In genomic region chr6:135128268-135128914, GRCh38 we compare ENCODE assay signal across 8 cellular contexts. TPM values are rescaled to one million over a fixed set of nuclear protein-coding genes. Genes with fewer than 3 reads are reported as not detected.
DNase-seq lines count a peak whose midpoint lies in the region; ATAC-seq lines count a peak whose summit lies in the region.

No MANE protein-coding gene starts in this region.

- no peaks in the 10 kb centered on the region for H3K9me3 ChIP-seq in KOPT-K1 (ENCODE audit: insufficient read depth, low read length, poor library complexity, severe bottlenecking)

- no peaks in the 10 kb centered on the region for H3K36me3 ChIP-seq in KOPT-K1 (ENCODE audit: insufficient read depth, low read length)

- no peak for ATAC-seq in Right ventricle myocardium superior (ENCODE audit: poor library complexity)

- H3K27ac ChIP-seq in KOPT-K1 (ENCODE audit: low read depth, low read length, poor library complexity, severe bottlenecking): peak overlapping the region; percentile 78

- intact Hi-C loops in Right ventricle myocardium superior (cut with DNase I): no loop called here

- DNase-seq in NOMO-1 treated with DMSO at 0.1 percent for 48 hours (lab: John Stamatoyannopoulos, UW; ENCODE audit: unreplicated experiment) (peak; percentile 51), NOMO-1 treated with dmso at 0.1 percent for 144 hours (lab: John Stamatoyannopoulos, UW; ENCODE audit: unreplicated experiment) (no peak), ureter (ENCODE audit: low spot score) (no peak), NCI-H526 treated with DMSO at 0.1 percent for 48 hours (lab: John Stamatoyannopoulos, UW) (no peak), Right ventricle myocardium superior (no peak)
- DNase-seq in activated effector memory CD4-positive, alpha-beta T cell treated with anti-CD3 and anti-CD28 coated beads, Interleukin-2, amount 50 U/mL, for 16 hours: peak; percentile 80
- peak; percentile 11 to 23 for DNase-seq in stimulated activated CD8-positive, alpha-beta memory T cell treated with anti-CD3 and anti-CD28 coated beads, Interleukin-4, amount 100 ng/mL, for 1 hour (ENCODE audit: low read depth in 2 of 2, low spot score in 1 of 2)

RNA-seq across cellular contexts. Expression of gene MYB, which starts 52.7 kb away (rescaled TPM):
- 0.89 TPM for total RNA-seq in ureter
- 0.22 TPM for total RNA-seq in Right ventricle myocardium superior

Comparison
In these comparisons a context has a peak if more than half of its experiments do, and no peak if none do; other contexts are left out.
1. DNase-seq: peak in NOMO-1 treated with DMSO at 0.1 percent for 48 hours (single experiment), activated effector memory CD4-positive, alpha-beta T cell treated with anti-CD3 and anti-CD28 coated beads, Interleukin-2, amount 50 U/mL, for 16 hours (single experiment) and stimulated activated CD8-positive, alpha-beta memory T cell treated with anti-CD3 and anti-CD28 coated beads, Interleukin-4, amount 100 ng/mL, for 1 hour (2 of 2); none in NOMO-1 treated with dmso at 0.1 percent for 144 hours (single experiment), ureter (single experiment), NCI-H526 treated with DMSO at 0.1 percent for 48 hours (single experiment) and Right ventricle myocardium superior (single experiment).